Comparison of ENCODE assay signal across 10 cellular contexts in the genomic region with DNA sequence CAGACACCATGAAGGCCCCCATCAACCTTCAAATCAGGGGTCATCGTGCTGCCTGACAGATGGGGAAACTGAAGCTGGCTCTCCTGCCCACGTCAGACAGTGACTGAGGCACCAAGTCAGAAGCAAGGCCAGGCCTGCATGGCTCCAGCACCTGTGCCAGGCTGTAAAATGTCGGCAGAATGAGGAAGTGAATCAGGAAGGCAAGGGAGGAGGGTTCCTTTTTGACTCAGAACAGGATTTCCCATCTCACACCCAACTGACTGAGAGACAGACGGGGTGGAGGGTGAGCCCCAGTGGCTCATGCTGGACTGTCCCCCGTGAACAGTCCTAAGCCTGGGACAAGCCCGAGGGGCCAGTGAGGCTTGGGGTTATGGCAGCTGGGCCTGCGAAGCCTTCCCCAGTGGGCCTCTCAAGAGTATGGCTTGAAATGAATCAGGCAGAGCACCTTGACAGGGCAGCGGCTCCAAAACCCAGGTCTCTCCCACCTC. TPM values are rescaled to one million over a fixed set of nuclear protein-coding genes. Genes with fewer than 3 reads are reported as not detected.
DNase-seq lines count a peak whose midpoint lies in the region; ATAC-seq and TF ChIP-seq lines count a peak whose summit lies in the region.
"Had no signal": no experiment of that assay in that cellular context is flagged by ENCODE, and none has a peak within 500 bp of the region (broad histone marks: within the 10 kb centered on the region; RNA-seq: fewer than 3 reads in every experiment).

No MANE protein-coding gene starts in this region.

- no peak for TF ChIP-seq EP300 in upper lobe of left lung (IDR thresholded peaks at IDR 0.05)

- intact Hi-C loops in heart right ventricle (cut with DNase I): no loop called here

- peaks cover 9% of the 10 kb centered on the region for H3K4me1 Mint-ChIP-seq in mesothelial cell of epicardium
- H3K4me1 Mint-ChIP-seq in WTC11: no peaks in the 10 kb centered on the region

- H3K27me3 Mint-ChIP-seq in mesothelial cell of epicardium (ENCODE audit: low read depth): peaks cover 12% of the 10 kb centered on the region
- H3K27me3 Mint-ChIP-seq in WTC11 (ENCODE audit: low read depth): no peaks in the 10 kb centered on the region

- TF ChIP-seq CTCF in Peyer's patch (IDR thresholded peaks at IDR 0.05): no peak
- no peak for TF ChIP-seq CTCF in heart right ventricle (IDR thresholded peaks at IDR 0.05)
- TF ChIP-seq CTCF in upper lobe of left lung (IDR thresholded peaks at IDR 0.05): no peak
- TF ChIP-seq CTCF in mesothelial cell of epicardium (IDR thresholded peaks at IDR 0.05; ENCODE audit: unreplicated experiment): no peak
- no peak for TF ChIP-seq CTCF in WTC11 (IDR thresholded peaks at IDR 0.05)

- H3K4me1 ChIP-seq in Peyer's patch (peaks cover 3 to 54% (median 27%) of the 10 kb centered on the region in 4 donors), heart right ventricle (peaks cover 11 to 72% (median 54%) of the 10 kb centered on the region in 9 donors), upper lobe of left lung (peaks cover 30 to 46% (median 36%) of the 10 kb centered on the region in 4 donors)

- H3K36me3 ChIP-seq in Peyer's patch: no peaks in the 10 kb centered on the region
- no peaks in the 10 kb centered on the region for H3K36me3 ChIP-seq in heart right ventricle
- peaks cover 0 to 5% (median 0%) of the 10 kb centered on the region in 4 donors for H3K36me3 ChIP-seq in upper lobe of left lung

- H3K27ac Mint-ChIP-seq in mesothelial cell of epicardium (no peak overlapping the region), WTC11 (no peak overlapping the region)

- 75 to 84% methylated on average over 8 of the region's 8 CpGs for WGBS in heart right ventricle, 2 donors
- 49 to 70% methylated on average over 7 to 8 of the region's 8 CpGs for WGBS in upper lobe of left lung, 2 donors

- H3K4me3 Mint-ChIP-seq in mesothelial cell of epicardium (no peak overlapping the region), WTC11 (no peak overlapping the region)
- H3K4me3 Mint-ChIP-seq: neural crest cell had no signal

- H3K27me3 ChIP-seq in Peyer's patch: no peaks in the 10 kb centered on the region
- H3K27me3 ChIP-seq in heart right ventricle: no peaks in the 10 kb centered on the region
- no peaks in the 10 kb centered on the region for H3K27me3 ChIP-seq in upper lobe of left lung

- POLR2A ChIA-PET in WTC11 (lab: Charles Lee): no interaction called here

- H3K27ac ChIP-seq in Peyer's patch (peak overlapping the region in 3 of 4 donors; percentile 12 to 79 (median 64)), heart right ventricle (peak overlapping the region in 7 of 10 donors; percentile 22 to 82 (median 51)), upper lobe of left lung (peak overlapping the region; percentile 11 to 71 (median 60))
- H3K27ac ChIP-seq: C4-2B had no signal

- H3K36me3 Mint-ChIP-seq in mesothelial cell of epicardium (no peaks in the 10 kb centered on the region), WTC11 (no peaks in the 10 kb centered on the region)

- H3K4me3 ChIP-seq in Peyer's patch (no peak overlapping the region), heart right ventricle (no peak overlapping the region), upper lobe of left lung (no peak overlapping the region)

- H3K9me3 Mint-ChIP-seq in mesothelial cell of epicardium: peaks cover 14% of the 10 kb centered on the region
- peaks cover 9% of the 10 kb centered on the region for H3K9me3 Mint-ChIP-seq in WTC11

- peak; percentile 23 for DNase-seq in activated naive CD4-positive, alpha-beta T cell treated with Interleukin-2 at 50 U/mL for 16 hours
- DNase-seq in activated naive CD4-positive, alpha-beta T cell (lab: John Stamatoyannopoulos, UW): no peak
- DNase-seq in Peyer's patch: peak; percentile 50 to 79 (median 75)
- no peak for DNase-seq in heart right ventricle
- DNase-seq in upper lobe of left lung: peak in 1 of 2 donors; percentile 40
- no peak for DNase-seq in mesothelial cell of epicardium (ENCODE audit: low spot score in 2 of 2, unreplicated experiment in 2 of 2)
- no peak for DNase-seq in WTC11 (ENCODE audit: low spot score)

- ATAC-seq in HG02943 (IDR thresholded peaks at IDR 0.05; ENCODE audit: low read depth, unreplicated experiment) (peak; percentile 89), heart right ventricle (peak in 6 of 8 donors; percentile 6 to 22 (median 20)), upper lobe of left lung (ENCODE audit: low FRiP score in 2 of 2) (peak in 1 of 2 donors; percentile 60), WTC11 (no peak)

- CTCF ChIA-PET in WTC11 (lab: Charles Lee): interaction anchor here (1.2 kb wide), 1 partner anchor 43 kb away, joined by 4 read pairs; no protein-coding TSS in a partner anchor

- TF ChIP-seq POLR2A in Peyer's patch (IDR thresholded peaks at IDR 0.05) (no peak), upper lobe of left lung (IDR thresholded peaks at IDR 0.05) (no peak)

- H3K9me3 ChIP-seq in Peyer's patch (no peaks in the 10 kb centered on the region), heart right ventricle (peaks cover 0 to 6% (median 0%) of the 10 kb centered on the region in 11 donors), upper lobe of left lung (no peaks in the 10 kb centered on the region)

TF ChIP-seq in WTC11, 78 proteins besides CTCF, POLR2A, EP300 and RAD21 (continues in another document):
- TF ChIP-seq FOXK1 (CRISPR knock-in tag; IDR thresholded peaks at IDR 0.05) (no peak), ZNF121 (CRISPR knock-in tag; IDR thresholded peaks at IDR 0.05) (no peak), TP53 (CRISPR knock-in tag; IDR thresholded peaks at IDR 0.05) (no peak)
- TF ChIP-seq, protein P1, sequence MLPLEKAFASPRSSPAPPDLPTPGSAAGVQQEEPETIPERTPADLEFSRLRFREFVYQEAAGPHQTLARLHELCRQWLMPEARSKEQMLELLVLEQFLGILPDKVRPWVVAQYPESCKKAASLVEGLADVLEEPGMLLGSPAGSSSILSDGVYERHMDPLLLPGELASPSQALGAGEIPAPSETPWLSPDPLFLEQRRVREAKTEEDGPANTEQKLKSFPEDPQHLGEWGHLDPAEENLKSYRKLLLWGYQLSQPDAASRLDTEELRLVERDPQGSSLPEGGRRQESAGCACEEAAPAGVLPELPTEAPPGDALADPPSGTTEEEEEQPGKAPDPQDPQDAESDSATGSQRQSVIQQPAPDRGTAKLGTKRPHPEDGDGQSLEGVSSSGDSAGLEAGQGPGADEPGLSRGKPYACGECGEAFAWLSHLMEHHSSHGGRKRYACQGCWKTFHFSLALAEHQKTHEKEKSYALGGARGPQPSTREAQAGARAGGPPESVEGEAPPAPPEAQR (CRISPR knock-in tag; IDR thresholded peaks at IDR 0.05): no peak
- TF ChIP-seq, protein P2, sequence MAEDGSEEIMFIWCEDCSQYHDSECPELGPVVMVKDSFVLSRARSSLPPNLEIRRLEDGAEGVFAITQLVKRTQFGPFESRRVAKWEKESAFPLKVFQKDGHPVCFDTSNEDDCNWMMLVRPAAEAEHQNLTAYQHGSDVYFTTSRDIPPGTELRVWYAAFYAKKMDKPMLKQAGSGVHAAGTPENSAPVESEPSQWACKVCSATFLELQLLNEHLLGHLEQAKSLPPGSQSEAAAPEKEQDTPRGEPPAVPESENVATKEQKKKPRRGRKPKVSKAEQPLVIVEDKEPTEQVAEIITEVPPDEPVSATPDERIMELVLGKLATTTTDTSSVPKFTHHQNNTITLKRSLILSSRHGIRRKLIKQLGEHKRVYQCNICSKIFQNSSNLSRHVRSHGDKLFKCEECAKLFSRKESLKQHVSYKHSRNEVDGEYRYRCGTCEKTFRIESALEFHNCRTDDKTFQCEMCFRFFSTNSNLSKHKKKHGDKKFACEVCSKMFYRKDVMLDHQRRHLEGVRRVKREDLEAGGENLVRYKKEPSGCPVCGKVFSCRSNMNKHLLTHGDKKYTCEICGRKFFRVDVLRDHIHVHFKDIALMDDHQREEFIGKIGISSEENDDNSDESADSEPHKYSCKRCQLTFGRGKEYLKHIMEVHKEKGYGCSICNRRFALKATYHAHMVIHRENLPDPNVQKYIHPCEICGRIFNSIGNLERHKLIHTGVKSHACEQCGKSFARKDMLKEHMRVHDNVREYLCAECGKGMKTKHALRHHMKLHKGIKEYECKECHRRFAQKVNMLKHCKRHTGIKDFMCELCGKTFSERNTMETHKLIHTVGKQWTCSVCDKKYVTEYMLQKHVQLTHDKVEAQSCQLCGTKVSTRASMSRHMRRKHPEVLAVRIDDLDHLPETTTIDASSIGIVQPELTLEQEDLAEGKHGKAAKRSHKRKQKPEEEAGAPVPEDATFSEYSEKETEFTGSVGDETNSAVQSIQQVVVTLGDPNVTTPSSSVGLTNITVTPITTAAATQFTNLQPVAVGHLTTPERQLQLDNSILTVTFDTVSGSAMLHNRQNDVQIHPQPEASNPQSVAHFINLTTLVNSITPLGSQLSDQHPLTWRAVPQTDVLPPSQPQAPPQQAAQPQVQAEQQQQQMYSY (CRISPR knock-in tag; IDR thresholded peaks at IDR 0.05): no peak

RNA-seq across cellular contexts. Expression of a gene that starts 20.9 kb away (rescaled TPM):
- total RNA-seq in Peyer's patch: 10 to 100 TPM in 3 of 4 donors, 1 to 10 TPM in 1; 7.2 to 35.5 (median 13.1) TPM
- 10 to 100 TPM in 5 of 10 donors, 1 to 10 TPM in 5; 4.8 to 15.4 (median 10.4) TPM for total RNA-seq in heart right ventricle
- polyA plus RNA-seq in heart right ventricle: 1 to 10 TPM; 1.5 to 5.3 TPM
- 10 to 100 TPM; 15.6 to 38.8 (median 19.0) TPM for total RNA-seq in upper lobe of left lung
- 1.5 to 1.9 TPM (median 1.6 TPM) in 3 replicates for total RNA-seq in mesothelial cell of epicardium
- total RNA-seq in WTC11 (2021): 0.21 to 0.34 TPM (median 0.24 TPM) in 3 replicates

RNA-seq across cellular contexts. Expression of a gene that starts 39.3 kb away (rescaled TPM):
- total RNA-seq in Peyer's patch (10 to 100 TPM; 24.8 to 42.7 (median 29.5) TPM), heart right ventricle (100 to 1,000 TPM in 2 of 10 donors, 10 to 100 TPM in 8; 69.9 to 121 (median 91.8) TPM), upper lobe of left lung (10 to 100 TPM; 12.6 to 34.8 (median 25.0) TPM), mesothelial cell of epicardium (35.6 to 38.5 TPM (median 38.4 TPM) in 3 replicates), WTC11 (2021) (72.8 to 78.3 TPM (median 76.2 TPM) in 3 replicates)
- 10 to 100 TPM; 49.8 to 66.6 TPM for polyA plus RNA-seq in heart right ventricle

Comparison
In these comparisons a context has a peak if more than half of its experiments do, and no peak if none do; other contexts are left out.
1. DNase-seq: peak in activated naive CD4-positive, alpha-beta T cell treated with Interleukin-2 at 50 U/mL for 16 hours (single experiment) and Peyer's patch (3 of 3); none in activated naive CD4-positive, alpha-beta T cell (0 of 4), heart right ventricle (0 of 2), mesothelial cell of epicardium (0 of 2) and WTC11 (single experiment).
2. Peak in every context shown above with its lines, with median percentiles within 50 percentile points of each other: H3K27ac ChIP-seq.